31 cellular contexts compared by ENCODE assay signal in the genomic region with DNA sequence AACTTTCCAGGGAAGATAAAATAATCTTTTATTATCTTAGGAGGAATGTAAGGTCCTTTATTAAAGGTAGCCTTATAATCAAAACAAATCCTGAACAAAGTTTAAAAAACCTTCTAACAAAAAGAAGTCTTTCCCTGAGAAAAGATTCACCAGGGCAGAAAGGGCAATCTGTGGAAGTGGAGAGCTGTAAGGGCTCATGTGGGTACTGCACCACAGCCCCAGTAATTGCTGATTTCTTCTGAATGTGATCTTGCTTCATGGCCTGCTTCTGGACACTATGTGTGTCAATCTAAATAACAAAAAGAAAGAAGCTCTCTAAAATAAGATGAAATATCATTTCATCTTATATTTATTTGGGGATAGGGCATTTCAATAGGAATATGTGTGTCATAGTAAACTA.
DNase-seq lines count a peak whose midpoint lies in the region; TF ChIP-seq lines count a peak whose summit lies in the region.
"Had no signal": no experiment of that assay in that cellular context is flagged by ENCODE, and none has a peak within 500 bp of the region (broad histone marks: within the 10 kb centered on the region; RNA-seq: fewer than 3 reads in every experiment).

No MANE protein-coding gene starts in this region.

- H3K27ac Mint-ChIP-seq in neural progenitor cell = no peak overlapping the region
- H3K27ac Mint-ChIP-seq in CD14-positive monocyte = no peak overlapping the region
- H3K27ac Mint-ChIP-seq in activated CD4-positive, alpha-beta memory T cell treated with anti-CD3 and anti-CD28 coated beads, Interleukin-2, amount 10 ng/mL, durations not matched to agents 7 days and 5 days = no peak overlapping the region
- H3K27ac Mint-ChIP-seq: activated CD4-positive, alpha-beta T cell treated with anti-CD3 and anti-CD28 coated beads for 36 hours; activated naive CD8-positive, alpha-beta T cell treated with anti-CD3 and anti-CD28 coated beads for 36 hours; effector memory CD8-positive, alpha-beta T cell had no signal

- intact Hi-C loops in CD14-positive monocyte (cut with micrococcal nuclease) = no loop called here
- intact Hi-C loops in thyroid gland (cut with DNase I) = no loop called here

- H3K27ac ChIP-seq in neural progenitor cell (no peak overlapping the region), thyroid gland (no peak overlapping the region)
- H3K27ac ChIP-seq: C4-2B, foreskin keratinocyte, heart left ventricle, HL-60, neutrophil, psoas muscle, thoracic aorta, uterus had no signal

- 0 out of 2 replicates have a peak overlapping the region, but pooled peaks have one; percentile 6 for H2AFZ ChIP-seq in Loucy (ENCODE audit: low read length)
- H2AFZ ChIP-seq in neural progenitor cell (replicated peaks) = peak overlapping the region; percentile 1

- CTCF ChIA-PET in activated CD4-positive, alpha-beta memory T cell treated with anti-CD3 and anti-CD28 coated beads, Interleukin-2, amount 10 ng/mL, durations not matched to agents 7 days and 5 days (lab: Charles Lee) = no interaction called here

- TF ChIP-seq POLR2A in thyroid gland (IDR thresholded peaks at IDR 0.05) = no peak

- H3K4me3 Mint-ChIP-seq in neural progenitor cell = no peak overlapping the region
- H3K4me3 Mint-ChIP-seq in CD14-positive monocyte = no peak overlapping the region
- no peak overlapping the region for H3K4me3 Mint-ChIP-seq in activated CD4-positive, alpha-beta memory T cell treated with anti-CD3 and anti-CD28 coated beads, Interleukin-2, amount 10 ng/mL, durations not matched to agents 7 days and 5 days
- H3K4me3 Mint-ChIP-seq: activated CD4-positive, alpha-beta T cell treated with anti-CD3 and anti-CD28 coated beads for 36 hours; activated naive CD8-positive, alpha-beta T cell treated with anti-CD3 and anti-CD28 coated beads for 36 hours; effector memory CD8-positive, alpha-beta T cell had no signal

- H3K27me3 ChIP-seq in Loucy (ENCODE audit: insufficient read depth, low read length, poor library complexity, severe bottlenecking) (no peaks in the 10 kb centered on the region), neural progenitor cell (no peaks in the 10 kb centered on the region), thyroid gland (no peaks in the 10 kb centered on the region)
- H3K27me3 ChIP-seq: foreskin keratinocyte, heart left ventricle, neutrophil, uterus had no signal

- no peaks in the 10 kb centered on the region for H3K79me2 ChIP-seq in Loucy (ENCODE audit: insufficient read depth, low read length)
- H3K79me2 ChIP-seq in neural progenitor cell (ENCODE audit: low read depth) = no peaks in the 10 kb centered on the region

- H3K27me3 Mint-ChIP-seq in neural progenitor cell (ENCODE audit: insufficient read depth, low read depth) (peaks cover 4% of the 10 kb centered on the region), CD14-positive monocyte (ENCODE audit: low read depth in 3 of 3) (no peaks in the 10 kb centered on the region)
- H3K27me3 Mint-ChIP-seq in activated CD4-positive, alpha-beta memory T cell treated with anti-CD3 and anti-CD28 coated beads, Interleukin-2, amount 10 ng/mL, durations not matched to agents 7 days and 5 days = no peaks in the 10 kb centered on the region
- H3K27me3 Mint-ChIP-seq: activated CD4-positive, alpha-beta T cell treated with anti-CD3 and anti-CD28 coated beads for 36 hours; activated naive CD8-positive, alpha-beta T cell treated with anti-CD3 and anti-CD28 coated beads for 36 hours; effector memory CD8-positive, alpha-beta T cell had no signal

- H4K20me1 ChIP-seq in Loucy (ENCODE audit: insufficient read depth, low read length, poor library complexity, severe bottlenecking) = no peaks in the 10 kb centered on the region
- H4K20me1 ChIP-seq in neural progenitor cell (ENCODE audit: low read depth) = no peaks in the 10 kb centered on the region

- POLR2A ChIA-PET in activated CD4-positive, alpha-beta memory T cell treated with anti-CD3 and anti-CD28 coated beads, Interleukin-2, amount 10 ng/mL, durations not matched to agents 7 days and 5 days (lab: Charles Lee) = no interaction called here

- in situ Hi-C loops in SK-MEL-5 (cut with HindIII; ENCODE audit: low pct_unique_long_range_greater_than_20kb, low sequenced_read_pairs) = no loop called here

- TF ChIP-seq CTCF in Loucy (conservative IDR thresholded peaks at IDR 0.05; ENCODE audit: low read length) (no peak), neural progenitor cell (IDR thresholded peaks at IDR 0.05) (no peak), CD14-positive monocyte (IDR thresholded peaks at IDR 0.05) (no peak), thyroid gland (IDR thresholded peaks at IDR 0.05) (no peak)

- H3K9me3 ChIP-seq in Loucy (ENCODE audit: insufficient read depth, low read depth, low read length) (no peaks in the 10 kb centered on the region), neural progenitor cell (ENCODE audit: low read depth) (peaks cover 5% of the 10 kb centered on the region), thyroid gland (no peaks in the 10 kb centered on the region)
- H3K9me3 ChIP-seq: neutrophil had no signal

- H3K9me2 ChIP-seq in Loucy (replicated peaks; ENCODE audit: low read depth, low read length) = no peaks in the 10 kb centered on the region

- H3K4me3 ChIP-seq in Loucy (ENCODE audit: low read length, poor library complexity, severe bottlenecking) = no peak overlapping the region
- H3K4me3 ChIP-seq in neural progenitor cell = no peak overlapping the region
- H3K4me3 ChIP-seq in thyroid gland (replicated peaks in 1 of 3) = no peak overlapping the region
- H3K4me3 ChIP-seq: heart left ventricle, psoas muscle, thoracic aorta had no signal

- H3K9me3 Mint-ChIP-seq in neural progenitor cell (peaks cover 16% of the 10 kb centered on the region), CD14-positive monocyte (peaks cover 0 to 8% (median 3%) of the 10 kb centered on the region in 7 donors)
- peaks cover 15% of the 10 kb centered on the region for H3K9me3 Mint-ChIP-seq in activated CD4-positive, alpha-beta memory T cell treated with anti-CD3 and anti-CD28 coated beads, Interleukin-2, amount 10 ng/mL, durations not matched to agents 7 days and 5 days

- no peaks in the 10 kb centered on the region for H3F3A ChIP-seq in Loucy (ENCODE audit: low read depth)
- H3F3A ChIP-seq in neural progenitor cell (ENCODE audit: low read depth) = no peaks in the 10 kb centered on the region

- H3K4me2 ChIP-seq in Loucy (ENCODE audit: low read depth, low read length, poor library complexity, severe bottlenecking) (no peak overlapping the region), neural progenitor cell (no peak overlapping the region)

- no peaks in the 10 kb centered on the region for H3K4me1 ChIP-seq in Loucy (ENCODE audit: insufficient read depth, low read length, poor library complexity, severe bottlenecking)
- H3K4me1 ChIP-seq in neural progenitor cell = no peaks in the 10 kb centered on the region
- H3K4me1 ChIP-seq in thyroid gland = no peaks in the 10 kb centered on the region
- H3K4me1 ChIP-seq: foreskin keratinocyte, heart left ventricle, psoas muscle had no signal

- H3K9ac ChIP-seq in Loucy (ENCODE audit: low read depth, low read length, poor library complexity, severe bottlenecking) (no peak overlapping the region), neural progenitor cell (no peak overlapping the region)

- peaks cover 1% of the 10 kb centered on the region for H3K36me3 Mint-ChIP-seq in neural progenitor cell
- H3K36me3 Mint-ChIP-seq in CD14-positive monocyte = no peaks in the 10 kb centered on the region
- H3K36me3 Mint-ChIP-seq in activated CD4-positive, alpha-beta memory T cell treated with anti-CD3 and anti-CD28 coated beads, Interleukin-2, amount 10 ng/mL, durations not matched to agents 7 days and 5 days (ENCODE audit: low read depth) = no peaks in the 10 kb centered on the region
- H3K36me3 Mint-ChIP-seq: activated naive CD8-positive, alpha-beta T cell treated with anti-CD3 and anti-CD28 coated beads for 36 hours had no signal

- peaks cover 3% of the 10 kb centered on the region for H3K4me1 Mint-ChIP-seq in neural progenitor cell
- no peaks in the 10 kb centered on the region for H3K4me1 Mint-ChIP-seq in CD14-positive monocyte
- H3K4me1 Mint-ChIP-seq in activated CD4-positive, alpha-beta memory T cell treated with anti-CD3 and anti-CD28 coated beads, Interleukin-2, amount 10 ng/mL, durations not matched to agents 7 days and 5 days = no peaks in the 10 kb centered on the region
- H3K4me1 Mint-ChIP-seq: activated CD4-positive, alpha-beta T cell treated with anti-CD3 and anti-CD28 coated beads for 36 hours; activated naive CD8-positive, alpha-beta T cell treated with anti-CD3 and anti-CD28 coated beads for 36 hours had no signal

- peak; percentile 9 for DNase-seq in GM03348 (ENCODE audit: low spot score)
- DNase-seq in SK-MEL-5 (ENCODE audit: low read depth, low spot score) = peak; percentile 55
- DNase-seq in neural progenitor cell (ENCODE audit: low spot score) = peak; percentile 7
- DNase-seq in CD14-positive monocyte (ENCODE audit: low spot score) = no peak
- no peak for DNase-seq in thyroid gland
- no peak for DNase-seq in activated CD4-positive, alpha-beta memory T cell treated with anti-CD3 and anti-CD28 coated beads, Interleukin-2, amount 10 ng/mL, durations not matched to agents 7 days and 5 days
- DNase-seq in activated T-cell treated with anti-CD3 and anti-CD28 coated beads, Interleukin-2, amount 50 U/mL, for 1 hour = no peak
- DNase-seq: activated CD4-positive, alpha-beta T cell treated with anti-CD3 and anti-CD28 coated beads for 36 hours; activated effector memory CD4-positive, alpha-beta T cell treated with Interleukin-2 at 50 U/mL for 16 hours; activated naive CD8-positive, alpha-beta T cell treated with anti-CD3 and anti-CD28 coated beads for 36 hours; activated T-cell treated with anti-CD3 and anti-CD28 coated beads for 4 hours; caudate nucleus; cortex of kidney; DMS79; effector memory CD8-positive, alpha-beta T cell; erythroblast; foreskin keratinocyte; H7; heart left ventricle; left cardiac atrium; NCI-H1436 treated with DMSO at 0.1 percent for 48 hours; NCI-H2107; NCI-H510A treated with DMSO at 0.1 percent for 48 hours; psoas muscle; stimulated activated naive CD4-positive, alpha-beta T cell treated with Interleukin-2 at 50 U/mL for 16 hours; uterus had no signal

- no peaks in the 10 kb centered on the region for H3K36me3 ChIP-seq in Loucy (ENCODE audit: insufficient read depth, low read length)
- no peaks in the 10 kb centered on the region for H3K36me3 ChIP-seq in neural progenitor cell
- H3K36me3 ChIP-seq in thyroid gland = no peaks in the 10 kb centered on the region
- H3K36me3 ChIP-seq: heart left ventricle, neutrophil, thoracic aorta, uterus had no signal

Comparison
In these comparisons a context has a peak if more than half of its experiments do, and no peak if none do; other contexts are left out.
1. DNase-seq: peak in GM03348 (single experiment), SK-MEL-5 (single experiment) and neural progenitor cell (single experiment); none in CD14-positive monocyte (single experiment), thyroid gland (0 of 2), activated CD4-positive, alpha-beta memory T cell treated with anti-CD3 and anti-CD28 coated beads, Interleukin-2, amount 10 ng/mL, durations not matched to agents 7 days and 5 days (single experiment) and activated T-cell treated with anti-CD3 and anti-CD28 coated beads, Interleukin-2, amount 50 U/mL, for 1 hour (single experiment).